Comparison of ENCODE assay signal across 1 cellular context in genomic region chr3:169686874-169687273, GRCh38.
TF ChIP-seq lines count a peak whose summit lies in the region.

No MANE protein-coding gene starts in this region.

TF ChIP-seq in HepG2, 621 proteins besides CTCF, POLR2A, EP300 and RAD21 (continued from another document and continues in another):
- TF ChIP-seq ZNF510 (CRISPR knock-in tag; IDR thresholded peaks at IDR 0.05; ENCODE audit: low read depth) (no peak), ZBTB8A (CRISPR knock-in tag; IDR thresholded peaks at IDR 0.05; ENCODE audit: borderline replicate concordance, low read depth) (no peak), PAX8 (CRISPR knock-in tag; IDR thresholded peaks at IDR 0.05; ENCODE audit: borderline replicate concordance) (no peak), ISL2 (CRISPR knock-in tag; IDR thresholded peaks at IDR 0.05) (0 out of 2 replicates have a peak, but pooled peaks have one; percentile 43), NFE2 (CRISPR knock-in tag; IDR thresholded peaks at IDR 0.05) (no peak), POGZ (CRISPR knock-in tag; IDR thresholded peaks at IDR 0.05) (peak; percentile 80), ZNF577 (CRISPR knock-in tag; IDR thresholded peaks at IDR 0.05; ENCODE audit: borderline replicate concordance, low read depth) (no peak), ZNF7 (CRISPR knock-in tag; IDR thresholded peaks at IDR 0.05) (no peak), ZFY (CRISPR knock-in tag; IDR thresholded peaks at IDR 0.05) (no peak), SETDB1 (CRISPR knock-in tag; IDR thresholded peaks at IDR 0.05; ENCODE audit: borderline replicate concordance) (no peak), ZNF331 (CRISPR knock-in tag; IDR thresholded peaks at IDR 0.05) (no peak), HIVEP1 (CRISPR knock-in tag; IDR thresholded peaks at IDR 0.05) (no peak), SOX6 (IDR thresholded peaks at IDR 0.05) (no peak), SOX6 (CRISPR knock-in tag; IDR thresholded peaks at IDR 0.05) (0 out of 2 replicates have a peak, but pooled peaks have one; percentile 26), ATF1 (CRISPR knock-in tag; IDR thresholded peaks at IDR 0.05) (no peak), REST (IDR thresholded peaks at IDR 0.05; ENCODE audit: borderline replicate concordance in 1 of 2, low read depth in 1 of 2, low read length in 2 of 2) (0 out of 4 replicates have a peak, but pooled peaks of 1 of the 2 experiments have one; percentile 13), XRCC5 (optimal IDR thresholded peaks at IDR 0.05; ENCODE audit: low read length) (no peak), REL (CRISPR knock-in tag; conservative IDR thresholded peaks at IDR 0.05) (no peak), ZNF557 (CRISPR knock-in tag; IDR thresholded peaks at IDR 0.05) (no peak), ZNF451 (CRISPR knock-in tag; IDR thresholded peaks at IDR 0.05) (no peak), TBL1XR1 (IDR thresholded peaks at IDR 0.05; ENCODE audit: borderline replicate concordance, low read length, partially characterized antibody) (no peak), ZNF44 (CRISPR knock-in tag; IDR thresholded peaks at IDR 0.05) (no peak), MYNN (CRISPR knock-in tag; IDR thresholded peaks at IDR 0.05; ENCODE audit: low read depth) (no peak), ZNF776 (CRISPR knock-in tag; IDR thresholded peaks at IDR 0.05) (no peak), ETV5 (CRISPR knock-in tag; IDR thresholded peaks at IDR 0.05; ENCODE audit: borderline replicate concordance) (peak; percentile 82), CHCHD3 (CRISPR knock-in tag; IDR thresholded peaks at IDR 0.05) (no peak), MXD4 (CRISPR knock-in tag; IDR thresholded peaks at IDR 0.05) (no peak), SALL1 (CRISPR knock-in tag; IDR thresholded peaks at IDR 0.05) (no peak), ZFP82 (CRISPR knock-in tag; IDR thresholded peaks at IDR 0.05; ENCODE audit: borderline replicate concordance) (no peak), MIER3 (CRISPR knock-in tag; IDR thresholded peaks at IDR 0.05; ENCODE audit: borderline replicate concordance) (no peak), PAWR (CRISPR knock-in tag; IDR thresholded peaks at IDR 0.05; ENCODE audit: borderline replicate concordance) (no peak), HNRNPLL (IDR thresholded peaks at IDR 0.05; ENCODE audit: low read depth, low read length, poor library complexity, severe bottlenecking) (no peak), ZNF749 (CRISPR knock-in tag; IDR thresholded peaks at IDR 0.05; ENCODE audit: borderline replicate concordance) (no peak), TEAD2 (CRISPR knock-in tag; IDR thresholded peaks at IDR 0.05) (no peak), RFX1 (IDR thresholded peaks at IDR 0.05) (no peak), FOXP4 (CRISPR knock-in tag; IDR thresholded peaks at IDR 0.05) (no peak; the same call in 1 of the 2 replicates), MTF1 (CRISPR knock-in tag; IDR thresholded peaks at IDR 0.05) (no peak), KDM2A (CRISPR knock-in tag; IDR thresholded peaks at IDR 0.05; ENCODE audit: borderline replicate concordance, low read depth) (no peak), ZSCAN12 (CRISPR knock-in tag; IDR thresholded peaks at IDR 0.05) (no peak), ZNF710 (CRISPR knock-in tag; IDR thresholded peaks at IDR 0.05; ENCODE audit: borderline replicate concordance) (0 out of 2 replicates have a peak, but pooled peaks have one; percentile 34), LCORL (IDR thresholded peaks at IDR 0.05) (no peak), LCORL (CRISPR knock-in tag; IDR thresholded peaks at IDR 0.05) (no peak), ZNF333 (CRISPR knock-in tag; IDR thresholded peaks at IDR 0.05; ENCODE audit: borderline replicate concordance) (no peak), KLF13 (CRISPR knock-in tag; IDR thresholded peaks at IDR 0.05) (no peak), MAFG (CRISPR knock-in tag; IDR thresholded peaks at IDR 0.05) (no peak), ZBTB7A (CRISPR knock-in tag; IDR thresholded peaks at IDR 0.05) (no peak)
- TF ChIP-seq, protein P1, sequence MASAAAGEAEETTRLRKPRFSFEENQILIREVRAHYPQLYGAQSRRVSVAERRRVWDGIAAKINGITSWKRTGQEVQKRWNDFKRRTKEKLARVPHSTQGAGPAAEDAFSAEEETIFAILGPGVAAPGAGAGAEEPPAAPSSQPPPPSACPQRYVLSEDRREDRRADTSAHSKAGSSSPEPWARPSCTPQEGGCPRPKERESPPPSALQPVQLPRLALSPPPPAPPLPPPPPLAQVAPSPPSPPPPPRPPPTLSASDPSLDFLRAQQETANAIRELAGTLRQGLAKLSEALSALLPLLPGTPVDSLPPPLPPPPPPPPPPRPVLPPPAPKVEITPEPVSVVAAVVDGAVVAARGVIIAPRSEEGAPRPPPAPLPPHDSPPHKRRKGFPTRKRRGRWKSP (CRISPR knock-in tag; IDR thresholded peaks at IDR 0.05), result no peak
- TF ChIP-seq, protein P2, sequence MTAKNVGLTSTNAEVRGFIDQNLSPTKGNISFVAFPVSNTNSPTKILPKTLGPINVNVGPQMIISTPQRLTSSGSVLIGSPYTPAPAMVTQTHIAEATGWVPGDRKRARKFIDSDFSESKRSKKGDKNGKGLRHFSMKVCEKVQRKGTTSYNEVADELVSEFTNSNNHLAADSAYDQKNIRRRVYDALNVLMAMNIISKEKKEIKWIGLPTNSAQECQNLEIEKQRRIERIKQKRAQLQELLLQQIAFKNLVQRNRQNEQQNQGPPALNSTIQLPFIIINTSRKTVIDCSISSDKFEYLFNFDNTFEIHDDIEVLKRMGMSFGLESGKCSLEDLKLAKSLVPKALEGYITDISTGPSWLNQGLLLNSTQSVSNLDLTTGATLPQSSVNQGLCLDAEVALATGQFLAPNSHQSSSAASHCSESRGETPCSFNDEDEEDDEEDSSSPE (CRISPR knock-in tag; IDR thresholded peaks at IDR 0.05), result no peak
- TF ChIP-seq, protein P3, sequence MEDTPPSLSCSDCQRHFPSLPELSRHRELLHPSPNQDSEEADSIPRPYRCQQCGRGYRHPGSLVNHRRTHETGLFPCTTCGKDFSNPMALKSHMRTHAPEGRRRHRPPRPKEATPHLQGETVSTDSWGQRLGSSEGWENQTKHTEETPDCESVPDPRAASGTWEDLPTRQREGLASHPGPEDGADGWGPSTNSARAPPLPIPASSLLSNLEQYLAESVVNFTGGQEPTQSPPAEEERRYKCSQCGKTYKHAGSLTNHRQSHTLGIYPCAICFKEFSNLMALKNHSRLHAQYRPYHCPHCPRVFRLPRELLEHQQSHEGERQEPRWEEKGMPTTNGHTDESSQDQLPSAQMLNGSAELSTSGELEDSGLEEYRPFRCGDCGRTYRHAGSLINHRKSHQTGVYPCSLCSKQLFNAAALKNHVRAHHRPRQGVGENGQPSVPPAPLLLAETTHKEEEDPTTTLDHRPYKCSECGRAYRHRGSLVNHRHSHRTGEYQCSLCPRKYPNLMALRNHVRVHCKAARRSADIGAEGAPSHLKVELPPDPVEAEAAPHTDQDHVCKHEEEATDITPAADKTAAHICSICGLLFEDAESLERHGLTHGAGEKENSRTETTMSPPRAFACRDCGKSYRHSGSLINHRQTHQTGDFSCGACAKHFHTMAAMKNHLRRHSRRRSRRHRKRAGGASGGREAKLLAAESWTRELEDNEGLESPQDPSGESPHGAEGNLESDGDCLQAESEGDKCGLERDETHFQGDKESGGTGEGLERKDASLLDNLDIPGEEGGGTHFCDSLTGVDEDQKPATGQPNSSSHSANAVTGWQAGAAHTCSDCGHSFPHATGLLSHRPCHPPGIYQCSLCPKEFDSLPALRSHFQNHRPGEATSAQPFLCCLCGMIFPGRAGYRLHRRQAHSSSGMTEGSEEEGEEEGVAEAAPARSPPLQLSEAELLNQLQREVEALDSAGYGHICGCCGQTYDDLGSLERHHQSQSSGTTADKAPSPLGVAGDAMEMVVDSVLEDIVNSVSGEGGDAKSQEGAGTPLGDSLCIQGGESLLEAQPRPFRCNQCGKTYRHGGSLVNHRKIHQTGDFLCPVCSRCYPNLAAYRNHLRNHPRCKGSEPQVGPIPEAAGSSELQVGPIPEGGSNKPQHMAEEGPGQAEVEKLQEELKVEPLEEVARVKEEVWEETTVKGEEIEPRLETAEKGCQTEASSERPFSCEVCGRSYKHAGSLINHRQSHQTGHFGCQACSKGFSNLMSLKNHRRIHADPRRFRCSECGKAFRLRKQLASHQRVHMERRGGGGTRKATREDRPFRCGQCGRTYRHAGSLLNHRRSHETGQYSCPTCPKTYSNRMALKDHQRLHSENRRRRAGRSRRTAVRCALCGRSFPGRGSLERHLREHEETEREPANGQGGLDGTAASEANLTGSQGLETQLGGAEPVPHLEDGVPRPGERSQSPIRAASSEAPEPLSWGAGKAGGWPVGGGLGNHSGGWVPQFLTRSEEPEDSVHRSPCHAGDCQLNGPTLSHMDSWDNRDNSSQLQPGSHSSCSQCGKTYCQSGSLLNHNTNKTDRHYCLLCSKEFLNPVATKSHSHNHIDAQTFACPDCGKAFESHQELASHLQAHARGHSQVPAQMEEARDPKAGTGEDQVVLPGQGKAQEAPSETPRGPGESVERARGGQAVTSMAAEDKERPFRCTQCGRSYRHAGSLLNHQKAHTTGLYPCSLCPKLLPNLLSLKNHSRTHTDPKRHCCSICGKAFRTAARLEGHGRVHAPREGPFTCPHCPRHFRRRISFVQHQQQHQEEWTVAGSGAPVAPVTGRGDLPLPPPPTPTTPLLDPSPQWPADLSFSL (CRISPR knock-in tag; IDR thresholded peaks at IDR 0.05), result no peak
- TF ChIP-seq, protein P4, sequence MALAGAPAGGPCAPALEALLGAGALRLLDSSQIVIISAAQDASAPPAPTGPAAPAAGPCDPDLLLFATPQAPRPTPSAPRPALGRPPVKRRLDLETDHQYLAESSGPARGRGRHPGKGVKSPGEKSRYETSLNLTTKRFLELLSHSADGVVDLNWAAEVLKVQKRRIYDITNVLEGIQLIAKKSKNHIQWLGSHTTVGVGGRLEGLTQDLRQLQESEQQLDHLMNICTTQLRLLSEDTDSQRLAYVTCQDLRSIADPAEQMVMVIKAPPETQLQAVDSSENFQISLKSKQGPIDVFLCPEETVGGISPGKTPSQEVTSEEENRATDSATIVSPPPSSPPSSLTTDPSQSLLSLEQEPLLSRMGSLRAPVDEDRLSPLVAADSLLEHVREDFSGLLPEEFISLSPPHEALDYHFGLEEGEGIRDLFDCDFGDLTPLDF (CRISPR knock-in tag; IDR thresholded peaks at IDR 0.05), result no peak
